Comparison of ENCODE assay signal across 8 cellular contexts in the genomic region with DNA sequence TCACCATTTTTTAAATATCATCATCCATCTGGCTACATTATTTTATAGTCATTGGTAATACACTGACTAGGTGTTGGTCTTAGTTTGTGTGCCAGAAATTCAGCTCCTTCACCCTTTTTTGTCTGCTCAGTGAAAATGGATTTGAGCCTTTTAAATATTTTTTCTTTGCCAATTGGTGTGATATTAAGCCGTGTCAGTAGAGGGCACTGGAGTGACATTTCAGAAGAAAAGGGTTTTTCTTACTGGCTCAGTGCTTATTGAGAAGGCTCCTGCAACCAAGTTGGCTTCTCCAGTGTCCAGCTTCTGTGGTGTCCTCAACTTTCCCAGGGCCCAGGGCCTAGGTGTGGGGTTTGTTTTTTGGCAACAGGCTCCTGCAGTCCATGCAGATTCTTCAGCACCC.
DNase-seq lines count a peak whose midpoint lies in the region; ATAC-seq and TF ChIP-seq lines count a peak whose summit lies in the region.

No MANE protein-coding gene starts in this region.

- TF ChIP-seq CTCF in GM12865 (IDR thresholded peaks at IDR 0.05; ENCODE audit: insufficient read depth, low read depth, low read length, missing control alignments) = peak; percentile 40
- TF ChIP-seq CTCF in CD8-positive, alpha-beta T cell (IDR thresholded peaks at IDR 0.05) = no peak

- no peaks in the 10 kb centered on the region for H3K27me3 Mint-ChIP-seq in CD8-positive, alpha-beta T cell (ENCODE audit: low read depth)

- no peaks in the 10 kb centered on the region for H3K36me3 ChIP-seq in CD8-positive, alpha-beta T cell (ENCODE audit: insufficient read depth, low read length)

- H3K4me3 ChIP-seq in GM12865 (ENCODE audit: low read depth, low read length) = no peak overlapping the region
- no peak overlapping the region for H3K4me3 ChIP-seq in CD8-positive, alpha-beta T cell (ENCODE audit: low read depth, low read length)

- no peak overlapping the region for H3K27ac Mint-ChIP-seq in CD8-positive, alpha-beta T cell

- no peaks in the 10 kb centered on the region for H3K36me3 Mint-ChIP-seq in CD8-positive, alpha-beta T cell

- no peak overlapping the region for H3K27ac ChIP-seq in CD8-positive, alpha-beta T cell (ENCODE audit: low read depth, low read length)

- CTCF ChIA-PET in CD8-positive, alpha-beta T cell (lab: Charles Lee) = no interaction called here

- H3K9me3 Mint-ChIP-seq in CD8-positive, alpha-beta T cell = no peaks in the 10 kb centered on the region

- H3K4me1 ChIP-seq in CD8-positive, alpha-beta T cell (ENCODE audit: insufficient read depth, low read length) = no peaks in the 10 kb centered on the region

- H3K9me3 ChIP-seq in CD8-positive, alpha-beta T cell (ENCODE audit: low read length) = no peaks in the 10 kb centered on the region

- H3K4me3 Mint-ChIP-seq in CD8-positive, alpha-beta T cell = no peak overlapping the region

- H3K27me3 ChIP-seq in CD8-positive, alpha-beta T cell (ENCODE audit: insufficient read depth, low read length) = no peaks in the 10 kb centered on the region

- POLR2A ChIA-PET in CD8-positive, alpha-beta T cell (lab: Charles Lee) = no interaction called here

- no peaks in the 10 kb centered on the region for H3K4me1 Mint-ChIP-seq in CD8-positive, alpha-beta T cell (ENCODE audit: low read depth)

- ATAC-seq in HG03460 (IDR thresholded peaks at IDR 0.05; ENCODE audit: unreplicated experiment) = peak; percentile 52
- ATAC-seq in left colon = peak; percentile 65
- ATAC-seq in CD8-positive, alpha-beta T cell = no peak

- peak; percentile 62 for DNase-seq in GM12865 (ENCODE audit: low read depth)
- peak; percentile 39 for DNase-seq in SKM-1 treated with dmso at 0.1 percent for 144 hours (lab: John Stamatoyannopoulos, UW; ENCODE audit: unreplicated experiment)
- no peak for DNase-seq in left colon
- DNase-seq in CD8-positive, alpha-beta T cell = no peak
- DNase-seq in middle frontal gyrus (ENCODE audit: extremely low spot score, low spot score) = no peak
- no peak for DNase-seq in amygdala (lab: John Stamatoyannopoulos, UW)
- no peak for DNase-seq in NCI-H1048 (lab: John Stamatoyannopoulos, UW)

- intact Hi-C loops in left colon (cut with DNase I, micrococcal nuclease) = no loop called here
- intact Hi-C loops in CD8-positive, alpha-beta T cell (cut with DNase I, micrococcal nuclease) = no loop called here

Comparison
In these comparisons a context has a peak if more than half of its experiments do, and no peak if none do; other contexts are left out.
1. DNase-seq: peak in GM12865 (single experiment) and SKM-1 treated with dmso at 0.1 percent for 144 hours (single experiment); none in left colon (0 of 2), CD8-positive, alpha-beta T cell (0 of 7), middle frontal gyrus (single experiment), amygdala (0 of 56) and NCI-H1048 (single experiment).